ENCODE assay signal across 19 cellular contexts in the genomic region with DNA sequence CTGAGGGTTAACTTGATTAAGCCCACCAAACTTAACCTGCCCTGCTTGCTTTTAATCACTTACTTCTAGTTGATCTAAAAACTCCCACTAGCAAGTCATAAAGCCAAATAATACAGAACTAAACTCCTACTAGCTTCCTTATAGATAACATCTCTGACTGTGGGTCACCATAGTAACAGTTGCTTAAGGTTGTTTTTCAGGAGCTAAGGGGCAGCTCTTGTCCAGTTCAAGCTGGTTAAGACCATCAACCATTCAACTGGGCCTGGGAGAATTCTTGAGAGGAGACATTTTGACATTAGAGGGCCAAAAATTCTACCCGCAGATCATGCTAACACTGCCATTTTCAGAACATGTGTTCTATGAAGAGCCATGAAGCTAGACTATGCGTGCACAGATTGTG.
A peak's percentile ranks its signal among the peaks of the same experiment; 100 is the strongest.
DNase-seq lines count a peak whose midpoint lies in the region; ATAC-seq and TF ChIP-seq lines count a peak whose summit lies in the region.
"Had no signal": no experiment of that assay in that cellular context is flagged by ENCODE, and none has a peak within 500 bp of the region (broad histone marks: within the 10 kb centered on the region; RNA-seq: fewer than 3 reads in every experiment).

No MANE protein-coding gene starts in this region.

- H3K79me2 ChIP-seq in PC-9 (ENCODE audit: low read depth) = no peaks in the 10 kb centered on the region

- no peaks in the 10 kb centered on the region for H3K36me3 ChIP-seq in PC-9 (ENCODE audit: low read depth)
- no peaks in the 10 kb centered on the region for H3K36me3 ChIP-seq in kidney epithelial cell (ENCODE audit: control insufficient read depth, insufficient read depth, low read length)
- H3K36me3 ChIP-seq: brain microvascular endothelial cell, stomach, tibial nerve had no signal

- no peaks in the 10 kb centered on the region for H3K27me3 ChIP-seq in PC-9 (ENCODE audit: insufficient read depth, low read depth)
- no peaks in the 10 kb centered on the region for H3K27me3 ChIP-seq in kidney epithelial cell (ENCODE audit: control insufficient read depth, insufficient read depth, low read length)
- H3K27me3 ChIP-seq: brain microvascular endothelial cell, stomach, tibial nerve had no signal

- H3K4me2 ChIP-seq in PC-9 = peak overlapping the region; percentile 46

- ATAC-seq in HG02571 (IDR thresholded peaks at IDR 0.05; ENCODE audit: unreplicated experiment) (no peak), GM19452 (IDR thresholded peaks at IDR 0.05; ENCODE audit: unreplicated experiment) (no peak)
- ATAC-seq: activated CD8-positive, alpha-beta T cell treated with anti-CD3 and anti-CD28 coated beads, Interleukin-2, amount 10 ng/mL, durations not matched to agents 7 days and 5 days; esophagus mucosa had no signal

- POLR2A ChIA-PET in PC-9 (lab: Charles Lee; ENCODE audit: unreplicated experiment) = interaction anchor here (0.6 to 1.1 kb wide), 4 partner anchors 18 to 804 kb away, joined by 4 to 7 read pairs (median 5); partner anchors contain the start of gene UCHL1

- no peak overlapping the region for H3K27ac ChIP-seq in PC-9
- H3K27ac ChIP-seq: brain microvascular endothelial cell, stomach, tibial nerve had no signal

- H3F3A ChIP-seq in PC-9 (ENCODE audit: insufficient read depth, low read depth) = peaks cover 34% of the 10 kb centered on the region

- DNase-seq in NCI-H2029 (lab: John Stamatoyannopoulos, UW) (peak; percentile 8), NCI-H2029 treated with DMSO at 0.1 percent for 48 hours (lab: John Stamatoyannopoulos, UW) (no peak), PC-9 (peak; percentile 11 to 75), kidney epithelial cell (ENCODE audit: low read depth) (peak; percentile 31), retinal pigment epithelial cell (ENCODE audit: low read depth) (peak; percentile 32)
- DNase-seq in activated effector memory CD4-positive, alpha-beta T cell treated with anti-CD3 and anti-CD28 coated beads, Interleukin-2, amount 50 U/mL, for 16 hours = no peak
- DNase-seq: activated CD8-positive, alpha-beta T cell treated with anti-CD3 and anti-CD28 coated beads, Interleukin-2, amount 10 ng/mL, durations not matched to agents 7 days and 5 days; activated T-cell treated with anti-CD3 and anti-CD28 coated beads for 4 hours; brain microvascular endothelial cell; DND-41; effector memory CD4-positive, alpha-beta T cell; HCEC 1CT; NCI-H524 treated with DMSO at 0.1 percent for 48 hours; stimulated activated CD8-positive, alpha-beta memory T cell treated with anti-CD3 and anti-CD28 coated beads, Interleukin-4, amount 100 ng/mL, for 48 hours; stomach had no signal

- BruUV-seq in PC-9 (replicated peaks; lab: Mats Ljungman, UMichigan) = no TSS peak

- intact Hi-C loops in PC-9 (cut with micrococcal nuclease; ENCODE audit: unreplicated experiment) = no loop called here

- CTCF ChIA-PET in PC-9 (lab: Charles Lee) = interaction anchor here (0.6 to 1.1 kb wide), 3 partner anchors 35 to 571 kb away, joined by 3 read pairs; no protein-coding TSS in a partner anchor

- H3K4me3 ChIP-seq in PC-9 (no peak overlapping the region), kidney epithelial cell (ENCODE audit: low read depth, low read length) (no peak overlapping the region), retinal pigment epithelial cell (ENCODE audit: low read length) (no peak overlapping the region)
- H3K4me3 ChIP-seq: stomach, tibial nerve had no signal

- no peaks in the 10 kb centered on the region for H3K9me2 ChIP-seq in PC-9 (ENCODE audit: insufficient read depth)

- H3K4me1 ChIP-seq in PC-9 (replicated peaks; ENCODE audit: insufficient read depth) = peaks cover 51% of the 10 kb centered on the region
- H3K4me1 ChIP-seq: stomach, tibial nerve had no signal

- H2AFZ ChIP-seq in PC-9 = no peak overlapping the region

- TF ChIP-seq CTCF in PC-9 (conservative IDR thresholded peaks at IDR 0.05) (no peak), kidney epithelial cell (IDR thresholded peaks at IDR 0.05; ENCODE audit: insufficient read depth, low read length, poor library complexity, severe bottlenecking) (no peak), retinal pigment epithelial cell (conservative IDR thresholded peaks at IDR 0.05; ENCODE audit: low read depth, low read length) (no peak)

- peaks cover 6% of the 10 kb centered on the region; the same call in 1 of the 2 replicates for H3K9me3 ChIP-seq in PC-9 (ENCODE audit: insufficient read depth, low read depth)
- H3K9me3 ChIP-seq: stomach, tibial nerve had no signal

- H4K20me1 ChIP-seq in PC-9 (ENCODE audit: insufficient read depth) = no peaks in the 10 kb centered on the region

Comparison
In these comparisons a context has a peak if more than half of its experiments do, and no peak if none do; other contexts are left out.
1. DNase-seq: peak in NCI-H2029 (single experiment), PC-9 (2 of 2), kidney epithelial cell (single experiment) and retinal pigment epithelial cell (single experiment); none in NCI-H2029 treated with DMSO at 0.1 percent for 48 hours (single experiment) and activated effector memory CD4-positive, alpha-beta T cell treated with anti-CD3 and anti-CD28 coated beads, Interleukin-2, amount 50 U/mL, for 16 hours (single experiment).